In the genomic region with DNA sequence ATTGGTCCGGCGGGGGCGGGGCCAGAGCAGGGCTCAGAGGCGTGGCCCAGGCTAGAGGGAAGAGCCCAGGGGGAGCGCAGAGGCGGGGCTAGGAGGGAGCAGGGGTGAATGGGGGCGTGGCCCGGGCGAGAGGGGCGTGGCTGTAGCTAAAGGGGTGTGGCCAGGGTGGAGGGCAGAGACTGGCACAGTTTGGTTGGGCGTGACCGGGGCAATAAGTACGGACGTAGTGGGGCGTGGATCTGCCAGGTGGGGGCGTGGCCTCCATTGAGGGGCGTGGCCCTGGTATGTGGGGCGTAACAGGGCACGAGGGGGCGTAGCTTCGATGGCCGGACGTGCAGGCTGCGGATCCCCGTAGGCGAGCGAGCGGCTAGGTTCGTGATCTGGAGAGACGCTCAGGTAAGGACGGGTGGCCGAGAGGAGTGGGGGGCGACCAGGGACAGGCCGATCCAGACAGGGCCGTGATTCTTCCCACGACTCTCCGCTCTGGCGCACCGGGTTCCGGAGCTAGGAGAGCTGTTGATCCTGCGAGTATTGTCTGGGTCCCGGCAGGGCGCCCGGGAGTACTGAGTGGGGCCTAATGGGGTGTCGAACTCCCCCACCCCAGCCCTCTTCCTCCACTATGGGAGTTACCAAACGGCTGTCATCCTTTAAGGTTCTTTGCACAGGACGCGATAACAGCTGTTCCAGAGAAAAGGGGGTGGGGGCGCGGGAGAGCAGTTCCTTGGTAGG, we compare ENCODE assay signal across 1 cellular context.
TF ChIP-seq lines count a peak whose summit lies in the region.

A gene with protein sequence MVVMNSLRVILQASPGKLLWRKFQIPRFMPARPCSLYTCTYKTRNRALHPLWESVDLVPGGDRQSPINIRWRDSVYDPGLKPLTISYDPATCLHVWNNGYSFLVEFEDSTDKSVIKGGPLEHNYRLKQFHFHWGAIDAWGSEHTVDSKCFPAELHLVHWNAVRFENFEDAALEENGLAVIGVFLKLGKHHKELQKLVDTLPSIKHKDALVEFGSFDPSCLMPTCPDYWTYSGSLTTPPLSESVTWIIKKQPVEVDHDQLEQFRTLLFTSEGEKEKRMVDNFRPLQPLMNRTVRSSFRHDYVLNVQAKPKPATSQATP (plus strand): TSS at position 314 of the 729 bp plus-strand sequence. CDS start 11,754 bp downstream, outside the sequence.

TF ChIP-seq in GM12878, 131 proteins besides CTCF, POLR2A, EP300 and RAD21 (continued from another document and continues in another):
- TF ChIP-seq, protein P1, sequence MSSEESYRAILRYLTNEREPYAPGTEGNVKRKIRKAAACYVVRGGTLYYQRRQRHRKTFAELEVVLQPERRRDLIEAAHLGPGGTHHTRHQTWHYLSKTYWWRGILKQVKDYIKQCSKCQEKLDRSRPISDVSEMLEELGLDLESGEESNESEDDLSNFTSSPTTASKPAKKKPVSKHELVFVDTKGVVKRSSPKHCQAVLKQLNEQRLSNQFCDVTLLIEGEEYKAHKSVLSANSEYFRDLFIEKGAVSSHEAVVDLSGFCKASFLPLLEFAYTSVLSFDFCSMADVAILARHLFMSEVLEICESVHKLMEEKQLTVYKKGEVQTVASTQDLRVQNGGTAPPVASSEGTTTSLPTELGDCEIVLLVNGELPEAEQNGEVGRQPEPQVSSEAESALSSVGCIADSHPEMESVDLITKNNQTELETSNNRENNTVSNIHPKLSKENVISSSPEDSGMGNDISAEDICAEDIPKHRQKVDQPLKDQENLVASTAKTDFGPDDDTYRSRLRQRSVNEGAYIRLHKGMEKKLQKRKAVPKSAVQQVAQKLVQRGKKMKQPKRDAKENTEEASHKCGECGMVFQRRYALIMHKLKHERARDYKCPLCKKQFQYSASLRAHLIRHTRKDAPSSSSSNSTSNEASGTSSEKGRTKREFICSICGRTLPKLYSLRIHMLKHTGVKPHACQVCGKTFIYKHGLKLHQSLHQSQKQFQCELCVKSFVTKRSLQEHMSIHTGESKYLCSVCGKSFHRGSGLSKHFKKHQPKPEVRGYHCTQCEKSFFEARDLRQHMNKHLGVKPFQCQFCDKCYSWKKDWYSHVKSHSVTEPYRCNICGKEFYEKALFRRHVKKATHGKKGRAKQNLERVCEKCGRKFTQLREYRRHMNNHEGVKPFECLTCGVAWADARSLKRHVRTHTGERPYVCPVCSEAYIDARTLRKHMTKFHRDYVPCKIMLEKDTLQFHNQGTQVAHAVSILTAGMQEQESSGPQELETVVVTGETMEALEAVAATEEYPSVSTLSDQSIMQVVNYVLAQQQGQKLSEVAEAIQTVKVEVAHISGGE (CRISPR knock-in tag; IDR thresholded peaks at IDR 0.05) = no peak
- TF ChIP-seq PAX8 (IDR thresholded peaks at IDR 0.05) (no peak), GATAD2B (conservative IDR thresholded peaks at IDR 0.05; ENCODE audit: low read depth) (0 out of 2 replicates have a peak, but pooled peaks have one; percentile 36), FOXK2 (IDR thresholded peaks at IDR 0.05) (no peak), STAT1 (conservative IDR thresholded peaks at IDR 0.05) (no peak), MYB (IDR thresholded peaks at IDR 0.05; ENCODE audit: borderline replicate concordance, low read depth, low read length) (no peak), RBBP5 (conservative IDR thresholded peaks at IDR 0.05) (no peak), EGR1 (IDR thresholded peaks at IDR 0.05; ENCODE audit: borderline replicate concordance in 1 of 2, low read depth in 2 of 2, low read length in 2 of 2) (0 out of 3 replicates have a peak, but pooled peaks of 1 of the 2 experiments have one; percentile 19), RAD51 (IDR thresholded peaks at IDR 0.05) (no peak), YY1 (IDR thresholded peaks at IDR 0.05; ENCODE audit: low read depth, low read length) (0 out of 2 replicates have a peak, but pooled peaks have one; percentile 24), HDAC2 (IDR thresholded peaks at IDR 0.05) (no peak), ZNF622 (IDR thresholded peaks at IDR 0.05) (no peak), SMC3 (IDR thresholded peaks at IDR 0.05; ENCODE audit: borderline replicate concordance, low read length) (no peak)
- TF ChIP-seq, protein P2, sequence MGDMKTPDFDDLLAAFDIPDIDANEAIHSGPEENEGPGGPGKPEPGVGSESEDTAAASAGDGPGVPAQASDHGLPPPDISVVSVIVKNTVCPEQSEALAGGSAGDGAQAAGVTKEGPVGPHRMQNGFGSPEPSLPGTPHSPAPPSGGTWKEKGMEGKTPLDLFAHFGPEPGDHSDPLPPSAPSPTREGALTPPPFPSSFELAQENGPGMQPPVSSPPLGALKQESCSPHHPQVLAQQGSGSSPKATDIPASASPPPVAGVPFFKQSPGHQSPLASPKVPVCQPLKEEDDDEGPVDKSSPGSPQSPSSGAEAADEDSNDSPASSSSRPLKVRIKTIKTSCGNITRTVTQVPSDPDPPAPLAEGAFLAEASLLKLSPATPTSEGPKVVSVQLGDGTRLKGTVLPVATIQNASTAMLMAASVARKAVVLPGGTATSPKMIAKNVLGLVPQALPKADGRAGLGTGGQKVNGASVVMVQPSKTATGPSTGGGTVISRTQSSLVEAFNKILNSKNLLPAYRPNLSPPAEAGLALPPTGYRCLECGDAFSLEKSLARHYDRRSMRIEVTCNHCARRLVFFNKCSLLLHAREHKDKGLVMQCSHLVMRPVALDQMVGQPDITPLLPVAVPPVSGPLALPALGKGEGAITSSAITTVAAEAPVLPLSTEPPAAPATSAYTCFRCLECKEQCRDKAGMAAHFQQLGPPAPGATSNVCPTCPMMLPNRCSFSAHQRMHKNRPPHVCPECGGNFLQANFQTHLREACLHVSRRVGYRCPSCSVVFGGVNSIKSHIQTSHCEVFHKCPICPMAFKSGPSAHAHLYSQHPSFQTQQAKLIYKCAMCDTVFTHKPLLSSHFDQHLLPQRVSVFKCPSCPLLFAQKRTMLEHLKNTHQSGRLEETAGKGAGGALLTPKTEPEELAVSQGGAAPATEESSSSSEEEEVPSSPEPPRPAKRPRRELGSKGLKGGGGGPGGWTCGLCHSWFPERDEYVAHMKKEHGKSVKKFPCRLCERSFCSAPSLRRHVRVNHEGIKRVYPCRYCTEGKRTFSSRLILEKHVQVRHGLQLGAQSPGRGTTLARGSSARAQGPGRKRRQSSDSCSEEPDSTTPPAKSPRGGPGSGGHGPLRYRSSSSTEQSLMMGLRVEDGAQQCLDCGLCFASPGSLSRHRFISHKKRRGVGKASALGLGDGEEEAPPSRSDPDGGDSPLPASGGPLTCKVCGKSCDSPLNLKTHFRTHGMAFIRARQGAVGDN (IDR thresholded peaks at IDR 0.05) = no peak
- TF ChIP-seq, protein P3, sequence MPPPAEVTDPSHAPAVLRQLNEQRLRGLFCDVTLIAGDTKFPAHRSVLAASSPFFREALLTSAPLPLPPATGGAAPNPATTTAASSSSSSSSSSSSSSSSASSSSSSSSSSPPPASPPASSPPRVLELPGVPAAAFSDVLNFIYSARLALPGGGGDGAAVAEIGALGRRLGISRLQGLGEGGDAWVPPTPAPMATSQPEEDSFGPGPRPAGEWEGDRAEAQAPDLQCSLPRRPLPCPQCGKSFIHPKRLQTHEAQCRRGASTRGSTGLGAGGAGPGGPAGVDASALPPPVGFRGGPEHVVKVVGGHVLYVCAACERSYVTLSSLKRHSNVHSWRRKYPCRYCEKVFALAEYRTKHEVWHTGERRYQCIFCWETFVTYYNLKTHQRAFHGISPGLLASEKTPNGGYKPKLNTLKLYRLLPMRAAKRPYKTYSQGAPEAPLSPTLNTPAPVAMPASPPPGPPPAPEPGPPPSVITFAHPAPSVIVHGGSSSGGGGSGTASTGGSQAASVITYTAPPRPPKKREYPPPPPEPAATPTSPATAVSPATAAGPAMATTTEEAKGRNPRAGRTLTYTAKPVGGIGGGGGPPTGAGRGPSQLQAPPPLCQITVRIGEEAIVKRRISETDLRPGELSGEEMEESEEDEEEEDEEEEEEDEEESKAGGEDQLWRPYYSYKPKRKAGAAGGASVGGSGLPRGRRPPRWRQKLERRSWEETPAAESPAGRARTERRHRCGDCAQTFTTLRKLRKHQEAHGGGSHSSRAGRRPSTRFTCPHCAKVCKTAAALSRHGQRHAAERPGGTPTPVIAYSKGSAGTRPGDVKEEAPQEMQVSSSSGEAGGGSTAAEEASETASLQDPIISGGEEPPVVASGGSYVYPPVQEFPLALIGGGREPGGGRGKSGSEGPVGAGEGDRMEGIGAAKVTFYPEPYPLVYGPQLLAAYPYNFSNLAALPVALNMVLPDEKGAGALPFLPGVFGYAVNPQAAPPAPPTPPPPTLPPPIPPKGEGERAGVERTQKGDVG (CRISPR knock-in tag; IDR thresholded peaks at IDR 0.05) = no peak
- TF ChIP-seq, protein P4, sequence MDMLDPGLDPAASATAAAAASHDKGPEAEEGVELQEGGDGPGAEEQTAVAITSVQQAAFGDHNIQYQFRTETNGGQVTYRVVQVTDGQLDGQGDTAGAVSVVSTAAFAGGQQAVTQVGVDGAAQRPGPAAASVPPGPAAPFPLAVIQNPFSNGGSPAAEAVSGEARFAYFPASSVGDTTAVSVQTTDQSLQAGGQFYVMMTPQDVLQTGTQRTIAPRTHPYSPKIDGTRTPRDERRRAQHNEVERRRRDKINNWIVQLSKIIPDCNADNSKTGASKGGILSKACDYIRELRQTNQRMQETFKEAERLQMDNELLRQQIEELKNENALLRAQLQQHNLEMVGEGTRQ (IDR thresholded peaks at IDR 0.05; ENCODE audit: borderline replicate concordance, low read depth, low read length) = no peak
- TF ChIP-seq, protein P5, sequence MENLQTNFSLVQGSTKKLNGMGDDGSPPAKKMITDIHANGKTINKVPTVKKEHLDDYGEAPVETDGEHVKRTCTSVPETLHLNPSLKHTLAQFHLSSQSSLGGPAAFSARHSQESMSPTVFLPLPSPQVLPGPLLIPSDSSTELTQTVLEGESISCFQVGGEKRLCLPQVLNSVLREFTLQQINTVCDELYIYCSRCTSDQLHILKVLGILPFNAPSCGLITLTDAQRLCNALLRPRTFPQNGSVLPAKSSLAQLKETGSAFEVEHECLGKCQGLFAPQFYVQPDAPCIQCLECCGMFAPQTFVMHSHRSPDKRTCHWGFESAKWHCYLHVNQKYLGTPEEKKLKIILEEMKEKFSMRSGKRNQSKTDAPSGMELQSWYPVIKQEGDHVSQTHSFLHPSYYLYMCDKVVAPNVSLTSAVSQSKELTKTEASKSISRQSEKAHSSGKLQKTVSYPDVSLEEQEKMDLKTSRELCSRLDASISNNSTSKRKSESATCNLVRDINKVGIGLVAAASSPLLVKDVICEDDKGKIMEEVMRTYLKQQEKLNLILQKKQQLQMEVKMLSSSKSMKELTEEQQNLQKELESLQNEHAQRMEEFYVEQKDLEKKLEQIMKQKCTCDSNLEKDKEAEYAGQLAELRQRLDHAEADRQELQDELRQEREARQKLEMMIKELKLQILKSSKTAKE (IDR thresholded peaks at IDR 0.05; ENCODE audit: low read depth, poor library complexity, severe bottlenecking) = no peak
- TF ChIP-seq, protein P6, sequence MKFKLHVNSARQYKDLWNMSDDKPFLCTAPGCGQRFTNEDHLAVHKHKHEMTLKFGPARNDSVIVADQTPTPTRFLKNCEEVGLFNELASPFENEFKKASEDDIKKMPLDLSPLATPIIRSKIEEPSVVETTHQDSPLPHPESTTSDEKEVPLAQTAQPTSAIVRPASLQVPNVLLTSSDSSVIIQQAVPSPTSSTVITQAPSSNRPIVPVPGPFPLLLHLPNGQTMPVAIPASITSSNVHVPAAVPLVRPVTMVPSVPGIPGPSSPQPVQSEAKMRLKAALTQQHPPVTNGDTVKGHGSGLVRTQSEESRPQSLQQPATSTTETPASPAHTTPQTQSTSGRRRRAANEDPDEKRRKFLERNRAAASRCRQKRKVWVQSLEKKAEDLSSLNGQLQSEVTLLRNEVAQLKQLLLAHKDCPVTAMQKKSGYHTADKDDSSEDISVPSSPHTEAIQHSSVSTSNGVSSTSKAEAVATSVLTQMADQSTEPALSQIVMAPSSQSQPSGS (IDR thresholded peaks at IDR 0.05; ENCODE audit: low read length) = no peak
- TF ChIP-seq, protein P7, sequence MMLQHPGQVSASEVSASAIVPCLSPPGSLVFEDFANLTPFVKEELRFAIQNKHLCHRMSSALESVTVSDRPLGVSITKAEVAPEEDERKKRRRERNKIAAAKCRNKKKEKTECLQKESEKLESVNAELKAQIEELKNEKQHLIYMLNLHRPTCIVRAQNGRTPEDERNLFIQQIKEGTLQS (IDR thresholded peaks at IDR 0.05; ENCODE audit: borderline replicate concordance, extremely low read depth, low read depth, low read length) = no peak
- TF ChIP-seq, protein P8, sequence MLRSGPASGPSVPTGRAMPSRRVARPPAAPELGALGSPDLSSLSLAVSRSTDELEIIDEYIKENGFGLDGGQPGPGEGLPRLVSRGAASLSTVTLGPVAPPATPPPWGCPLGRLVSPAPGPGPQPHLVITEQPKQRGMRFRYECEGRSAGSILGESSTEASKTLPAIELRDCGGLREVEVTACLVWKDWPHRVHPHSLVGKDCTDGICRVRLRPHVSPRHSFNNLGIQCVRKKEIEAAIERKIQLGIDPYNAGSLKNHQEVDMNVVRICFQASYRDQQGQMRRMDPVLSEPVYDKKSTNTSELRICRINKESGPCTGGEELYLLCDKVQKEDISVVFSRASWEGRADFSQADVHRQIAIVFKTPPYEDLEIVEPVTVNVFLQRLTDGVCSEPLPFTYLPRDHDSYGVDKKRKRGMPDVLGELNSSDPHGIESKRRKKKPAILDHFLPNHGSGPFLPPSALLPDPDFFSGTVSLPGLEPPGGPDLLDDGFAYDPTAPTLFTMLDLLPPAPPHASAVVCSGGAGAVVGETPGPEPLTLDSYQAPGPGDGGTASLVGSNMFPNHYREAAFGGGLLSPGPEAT (IDR thresholded peaks at IDR 0.05; ENCODE audit: low read depth) = no peak
- TF ChIP-seq, protein P9, sequence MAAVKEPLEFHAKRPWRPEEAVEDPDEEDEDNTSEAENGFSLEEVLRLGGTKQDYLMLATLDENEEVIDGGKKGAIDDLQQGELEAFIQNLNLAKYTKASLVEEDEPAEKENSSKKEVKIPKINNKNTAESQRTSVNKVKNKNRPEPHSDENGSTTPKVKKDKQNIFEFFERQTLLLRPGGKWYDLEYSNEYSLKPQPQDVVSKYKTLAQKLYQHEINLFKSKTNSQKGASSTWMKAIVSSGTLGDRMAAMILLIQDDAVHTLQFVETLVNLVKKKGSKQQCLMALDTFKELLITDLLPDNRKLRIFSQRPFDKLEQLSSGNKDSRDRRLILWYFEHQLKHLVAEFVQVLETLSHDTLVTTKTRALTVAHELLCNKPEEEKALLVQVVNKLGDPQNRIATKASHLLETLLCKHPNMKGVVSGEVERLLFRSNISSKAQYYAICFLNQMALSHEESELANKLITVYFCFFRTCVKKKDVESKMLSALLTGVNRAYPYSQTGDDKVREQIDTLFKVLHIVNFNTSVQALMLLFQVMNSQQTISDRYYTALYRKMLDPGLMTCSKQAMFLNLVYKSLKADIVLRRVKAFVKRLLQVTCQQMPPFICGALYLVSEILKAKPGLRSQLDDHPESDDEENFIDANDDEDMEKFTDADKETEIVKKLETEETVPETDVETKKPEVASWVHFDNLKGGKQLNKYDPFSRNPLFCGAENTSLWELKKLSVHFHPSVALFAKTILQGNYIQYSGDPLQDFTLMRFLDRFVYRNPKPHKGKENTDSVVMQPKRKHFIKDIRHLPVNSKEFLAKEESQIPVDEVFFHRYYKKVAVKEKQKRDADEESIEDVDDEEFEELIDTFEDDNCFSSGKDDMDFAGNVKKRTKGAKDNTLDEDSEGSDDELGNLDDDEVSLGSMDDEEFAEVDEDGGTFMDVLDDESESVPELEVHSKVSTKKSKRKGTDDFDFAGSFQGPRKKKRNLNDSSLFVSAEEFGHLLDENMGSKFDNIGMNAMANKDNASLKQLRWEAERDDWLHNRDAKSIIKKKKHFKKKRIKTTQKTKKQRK (IDR thresholded peaks at IDR 0.05; ENCODE audit: low read depth, low read length) = no peak
- TF ChIP-seq, protein P10, sequence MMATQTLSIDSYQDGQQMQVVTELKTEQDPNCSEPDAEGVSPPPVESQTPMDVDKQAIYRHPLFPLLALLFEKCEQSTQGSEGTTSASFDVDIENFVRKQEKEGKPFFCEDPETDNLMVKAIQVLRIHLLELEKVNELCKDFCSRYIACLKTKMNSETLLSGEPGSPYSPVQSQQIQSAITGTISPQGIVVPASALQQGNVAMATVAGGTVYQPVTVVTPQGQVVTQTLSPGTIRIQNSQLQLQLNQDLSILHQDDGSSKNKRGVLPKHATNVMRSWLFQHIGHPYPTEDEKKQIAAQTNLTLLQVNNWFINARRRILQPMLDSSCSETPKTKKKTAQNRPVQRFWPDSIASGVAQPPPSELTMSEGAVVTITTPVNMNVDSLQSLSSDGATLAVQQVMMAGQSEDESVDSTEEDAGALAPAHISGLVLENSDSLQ (IDR thresholded peaks at IDR 0.05) = peak; percentile 70
